12 cellular contexts compared by ENCODE assay signal in genomic region chr3:10553586-10554235, GRCh38.
DNase-seq lines count a peak whose midpoint lies in the region; ATAC-seq and TF ChIP-seq lines count a peak whose summit lies in the region.
"Had no signal": no experiment of that assay in that cellular context is flagged by ENCODE, and none has a peak within 500 bp of the region (broad histone marks: within the 10 kb centered on the region; RNA-seq: fewer than 3 reads in every experiment).

No MANE protein-coding gene starts in this region.

- no peak overlapping the region for H3K27ac Mint-ChIP-seq in nephron progenitor cell
- H3K27ac Mint-ChIP-seq: nephron had no signal

- TF ChIP-seq CTCF in nephron progenitor cell (IDR thresholded peaks at IDR 0.05) (no peak), foreskin fibroblast (IDR thresholded peaks at IDR 0.05; ENCODE audit: low read depth, low read length) (no peak)

- peaks cover 17% of the 10 kb centered on the region for H3K27me3 Mint-ChIP-seq in nephron progenitor cell (ENCODE audit: low read depth, poor library complexity)
- H3K27me3 Mint-ChIP-seq: CD4-positive, alpha-beta memory T cell had no signal

- DNase-seq in D341Med (ENCODE audit: low spot score) (peak; percentile 64), NCI-H2227 (lab: John Stamatoyannopoulos, UW; ENCODE audit: unreplicated experiment) (peak; percentile 55), ecto neural progenitor cell (ENCODE audit: low spot score) (peak; percentile 89), nephron progenitor cell (peak; percentile 18), LoVo (ENCODE audit: low spot score) (no peak), T-helper 9 cell (no peak), foreskin fibroblast (no peak)
- DNase-seq: activated CD4-positive, alpha-beta T cell treated with anti-CD3 and anti-CD28 coated beads for 1 hour; activated naive CD4-positive, alpha-beta T cell treated with anti-CD3 and anti-CD28 coated beads, Interleukin-2, amount 50 U/mL, for 16 hours had no signal

- no peak overlapping the region for H3K4me3 ChIP-seq in foreskin fibroblast (ENCODE audit: low read depth in 1 of 2, low read length in 2 of 2)

- ATAC-seq in GM21367 (IDR thresholded peaks at IDR 0.05; ENCODE audit: unreplicated experiment), result no peak

- no peak overlapping the region for H3K4me3 Mint-ChIP-seq in nephron progenitor cell
- H3K4me3 Mint-ChIP-seq: nephron had no signal

- no peaks in the 10 kb centered on the region for H3K36me3 Mint-ChIP-seq in nephron progenitor cell (ENCODE audit: low read depth)

- no peaks in the 10 kb centered on the region for H3K9me3 Mint-ChIP-seq in nephron progenitor cell
- H3K9me3 Mint-ChIP-seq: CD4-positive, alpha-beta memory T cell; nephron had no signal

- no peaks in the 10 kb centered on the region for H3K4me1 Mint-ChIP-seq in nephron progenitor cell

Comparison
In these comparisons a context has a peak if more than half of its experiments do, and no peak if none do; other contexts are left out.
1. DNase-seq: peak in D341Med (single experiment), NCI-H2227 (single experiment), ecto neural progenitor cell (single experiment) and nephron progenitor cell (single experiment); none in LoVo (single experiment), T-helper 9 cell (single experiment) and foreskin fibroblast (0 of 2).